ENCODE assay signal across 8 cellular contexts in genomic region chr19:1041272-1041834, GRCh38. TPM values are rescaled to one million over a fixed set of nuclear protein-coding genes. Genes with fewer than 3 reads are reported as not detected.
DNase-seq lines count a peak whose midpoint lies in the region; ATAC-seq and TF ChIP-seq lines count a peak whose summit lies in the region.

No MANE protein-coding gene starts in this region.

- DNase-seq in Calu3 = no peak
- DNase-seq in OCI-LY7 (ENCODE audit: low spot score) = no peak
- no peak for DNase-seq in endodermal cell
- no peak for DNase-seq in middle frontal gyrus (ENCODE audit: extremely low spot score, low spot score)

- ATAC-seq in HG03045 (IDR thresholded peaks at IDR 0.05; ENCODE audit: unreplicated experiment) (no peak), HG02885 (IDR thresholded peaks at IDR 0.05; ENCODE audit: poor library complexity, unreplicated experiment) (no peak), HG03460 (IDR thresholded peaks at IDR 0.05; ENCODE audit: unreplicated experiment) (no peak)

- H3K27me3 ChIP-seq in endodermal cell (ENCODE audit: control insufficient read depth, insufficient read depth, low read length, poor library complexity, severe bottlenecking) (no peaks in the 10 kb centered on the region), neutrophil (no peaks in the 10 kb centered on the region)

- H3K4me3 Mint-ChIP-seq in Calu3 (ENCODE audit: low read depth, unreplicated experiment) = peak overlapping the region; percentile 86
- peak overlapping the region; percentile 82 for H3K4me3 Mint-ChIP-seq in endodermal cell

- H3K27me3 Mint-ChIP-seq in Calu3 (ENCODE audit: unreplicated experiment) (no peaks in the 10 kb centered on the region), endodermal cell (ENCODE audit: insufficient read depth) (no peaks in the 10 kb centered on the region)

- peak overlapping the region; percentile 81 for H3K27ac Mint-ChIP-seq in Calu3 (ENCODE audit: unreplicated experiment)
- peak overlapping the region; percentile 92 for H3K27ac Mint-ChIP-seq in endodermal cell

- CTCF ChIA-PET in Calu3 (lab: Charles Lee) = interaction anchor here (0.6 kb wide), 1 partner anchor 54 kb away, joined by 6 read pairs; no protein-coding TSS in a partner anchor
- CTCF ChIA-PET in OCI-LY7 (lab: Charles Lee; ENCODE audit: unreplicated experiment) = no interaction called here

- H3K4me1 ChIP-seq in OCI-LY7 (ENCODE audit: insufficient read depth, low read length, poor library complexity, severe bottlenecking) (peaks cover 52% of the 10 kb centered on the region), endodermal cell (ENCODE audit: control insufficient read depth, insufficient read depth, low read length) (no peaks in the 10 kb centered on the region), neutrophil (ENCODE audit: control insufficient read depth in 1 of 2, insufficient read depth in 1 of 2, low read depth in 1 of 2, low read length in 1 of 2) (peaks cover 49 to 54% of the 10 kb centered on the region in 2 experiments)

- H3K79me2 ChIP-seq in OCI-LY7 (ENCODE audit: insufficient read depth, low read depth, low read length) = 0 out of 2 replicates have a peak, but pooled peaks cover 5% of the 10 kb centered on the region

- H3K9me2 ChIP-seq in OCI-LY7 (ENCODE audit: insufficient read depth, low read length) = no peaks in the 10 kb centered on the region

- H3K36me3 Mint-ChIP-seq in Calu3 (ENCODE audit: insufficient read depth, unreplicated experiment) (peaks cover 51% of the 10 kb centered on the region), endodermal cell (ENCODE audit: low read depth) (peaks cover 35% of the 10 kb centered on the region)

- no peaks in the 10 kb centered on the region for H3K9me3 ChIP-seq in OCI-LY7 (ENCODE audit: low read length)
- H3K9me3 ChIP-seq in endodermal cell (ENCODE audit: control insufficient read depth, low read length) = no peaks in the 10 kb centered on the region
- H3K9me3 ChIP-seq in neutrophil = no peaks in the 10 kb centered on the region

- H3K9ac ChIP-seq in endodermal cell (ENCODE audit: extremely low read depth, low read length, poor library complexity, severe bottlenecking) = no peak overlapping the region

- BruUV-seq in Calu3 (replicated peaks; lab: Mats Ljungman, UMichigan) (no TSS peak), OCI-LY7 (replicated peaks; lab: Mats Ljungman, UMichigan) (no TSS peak)

- 57 to 63% methylated on average over 11 to 26 of the region's 26 CpGs for whole genome bisulfite sequencing in endodermal cell (ENCODE audit: insufficient coverage in 1 of 2, insufficient read length in 1 of 2), 2 experiments

- H2AFZ ChIP-seq in OCI-LY7 (ENCODE audit: low read length) = no peak overlapping the region

- H3K9me3 Mint-ChIP-seq in Calu3 (ENCODE audit: low read depth, unreplicated experiment) (no peaks in the 10 kb centered on the region), endodermal cell (no peaks in the 10 kb centered on the region)

- H3K4me1 Mint-ChIP-seq in Calu3 (ENCODE audit: low read depth, unreplicated experiment) (peaks cover 9% of the 10 kb centered on the region), endodermal cell (peaks cover 7% of the 10 kb centered on the region)

- TF ChIP-seq CTCF in Calu3 (IDR thresholded peaks at IDR 0.05; ENCODE audit: unreplicated experiment) (no peak), OCI-LY7 (conservative IDR thresholded peaks at IDR 0.05; ENCODE audit: low read length) (no peak), endodermal cell (conservative IDR thresholded peaks at IDR 0.05) (no peak), neutrophil (IDR thresholded peaks at IDR 0.05) (no peak)

- no peaks in the 10 kb centered on the region; the same call in 1 of the 2 replicates for H4K20me1 ChIP-seq in OCI-LY7 (ENCODE audit: insufficient read depth, low read length)

- intact Hi-C loops in Calu3 (cut with micrococcal nuclease; ENCODE audit: unreplicated experiment) = no loop called here
- intact Hi-C loops in OCI-LY7 (cut with micrococcal nuclease; ENCODE audit: unreplicated experiment) = loop anchor here (2.0 kb wide), 1 partner anchor 15 kb away; the partner anchor contains the start of gene CNN2

- H3K4me2 ChIP-seq in OCI-LY7 (ENCODE audit: low read length) = peak overlapping the region; percentile 93

- H3K36me3 ChIP-seq in OCI-LY7 (ENCODE audit: insufficient read depth, low read length) = peaks cover 16% of the 10 kb centered on the region
- peaks cover 36% of the 10 kb centered on the region for H3K36me3 ChIP-seq in endodermal cell (ENCODE audit: control insufficient read depth, insufficient read depth, low read length)
- peaks cover 78% of the 10 kb centered on the region for H3K36me3 ChIP-seq in neutrophil

- H3K4me3 ChIP-seq in OCI-LY7 (ENCODE audit: low read depth, low read length, poor library complexity, severe bottlenecking) = peak overlapping the region; percentile 85
- H3K4me3 ChIP-seq in endodermal cell (ENCODE audit: low read length) = peak overlapping the region; percentile 91
- peak overlapping the region; percentile 82 to 98 for H3K4me3 ChIP-seq in neutrophil (ENCODE audit: low read depth in 1 of 2, low read length in 1 of 2)

- no peak overlapping the region for H3K27ac ChIP-seq in OCI-LY7 (ENCODE audit: low read depth, low read length, poor library complexity, severe bottlenecking)
- no peak overlapping the region for H3K27ac ChIP-seq in endodermal cell (ENCODE audit: low read depth, low read length)
- peak overlapping the region; percentile 100 for H3K27ac ChIP-seq in neutrophil

- POLR2A ChIA-PET in OCI-LY7 (lab: Charles Lee) = interaction anchor here (0.8 to 3.2 kb wide), 2 partner anchors 15 to 20 kb away, joined by 5 to 15 read pairs; partner anchors contain the start of genes CNN2, RNU6-2 and TMEM259

RNA-seq across cellular contexts. Expression of gene ABCA7, which starts 1.4 kb away (rescaled TPM):
- total RNA-seq in Calu3 (2022) (22.7 and 24.3 TPM in 2 replicates), OCI-LY7 (2022) (66.6 and 74.4 TPM in 2 replicates), endodermal cell (10 to 100 TPM; 67.2 to 68.7 TPM)
- total RNA-seq in OCI-LY7 (2014; rRNA removed; shearing (Covaris generic)) = 22.5 and 43.3 TPM in 2 replicates
- polyA plus RNA-seq in endodermal cell (2013, experiment 1 of 2) = 16.2 TPM
- polyA plus RNA-seq in endodermal cell (2013, experiment 2 of 2) = 16.2 TPM

RNA-seq across cellular contexts. Expression of gene CNN2, which starts 14.9 kb away (rescaled TPM):
- total RNA-seq in Calu3 (2022) (135 and 151 TPM in 2 replicates), OCI-LY7 (2022) (126 and 127 TPM in 2 replicates), endodermal cell (100 to 1,000 TPM; 426 to 469 TPM)
- total RNA-seq in OCI-LY7 (2014; rRNA removed; shearing (Covaris generic)) = 51.5 and 73.7 TPM in 2 replicates
- 225 TPM for polyA plus RNA-seq in endodermal cell (2013, experiment 1 of 2)
- 200 TPM for polyA plus RNA-seq in endodermal cell (2013, experiment 2 of 2)

RNA-seq across cellular contexts. Expression of gene RNU6-2, which starts 20.0 kb away (rescaled TPM):
- total RNA-seq in Calu3 (2022) (not detected in 2 replicates), OCI-LY7 (2022) (not detected in 2 replicates), endodermal cell (not detected)
- total RNA-seq in OCI-LY7 (2014; rRNA removed; shearing (Covaris generic)) = not detected in 2 replicates
- under 0.01 TPM for polyA plus RNA-seq in endodermal cell (2013, experiment 1 of 2)
- polyA plus RNA-seq in endodermal cell (2013, experiment 2 of 2) = under 0.01 TPM

RNA-seq across cellular contexts. Expression of gene TMEM259, which starts 20.4 kb away (rescaled TPM):
- 129 and 142 TPM in 2 replicates for total RNA-seq in Calu3 (2022)
- 131 and 169 TPM in 2 replicates for total RNA-seq in OCI-LY7 (2014; rRNA removed; shearing (Covaris generic))
- total RNA-seq in OCI-LY7 (2022) = 195 and 204 TPM in 2 replicates
- total RNA-seq in endodermal cell = 100 to 1,000 TPM; 157 to 176 TPM
- polyA plus RNA-seq in endodermal cell (2013, experiment 1 of 2) = 146 TPM
- 122 TPM for polyA plus RNA-seq in endodermal cell (2013, experiment 2 of 2)

RNA-seq across cellular contexts. Expression of gene ARHGAP45, which starts 25.6 kb away (rescaled TPM):
- total RNA-seq in Calu3 (2022) (10.4 and 12.0 TPM in 2 replicates), OCI-LY7 (2022) (138 and 143 TPM in 2 replicates), endodermal cell (10 to 100 TPM; 14.8 to 17.1 TPM)
- total RNA-seq in OCI-LY7 (2014; rRNA removed; shearing (Covaris generic)) = 132 and 135 TPM in 2 replicates
- 5.9 TPM for polyA plus RNA-seq in endodermal cell (2013, experiment 1 of 2)
- 4.8 TPM for polyA plus RNA-seq in endodermal cell (2013, experiment 2 of 2)
